In genomic region chr1:48750089-48750488, GRCh38 we compare ENCODE assay signal across 14 cellular contexts. TPM values are rescaled to one million over a fixed set of nuclear protein-coding genes. Genes with fewer than 3 reads are reported as not detected.
DNase-seq lines count a peak whose midpoint lies in the region; ATAC-seq and TF ChIP-seq lines count a peak whose summit lies in the region.
"Had no signal": no experiment of that assay in that cellular context is flagged by ENCODE, and none has a peak within 500 bp of the region (broad histone marks: within the 10 kb centered on the region; RNA-seq: fewer than 3 reads in every experiment).

No MANE protein-coding gene starts in this region.

- no peaks in the 10 kb centered on the region for H3K9me3 Mint-ChIP-seq in dendritic cell treated with granulocyte-macrophage colony-stimulating factor and Interleukin-4, amounts not matched to agents 40 ng/mL and 50 ng/mL, for 4 days
- H3K9me3 Mint-ChIP-seq: CD8-positive, alpha-beta T cell had no signal

- peak; percentile 76 for ATAC-seq in GM18499 (IDR thresholded peaks at IDR 0.05; ENCODE audit: insufficient read depth, unreplicated experiment)
- ATAC-seq in GM21576 (IDR thresholded peaks at IDR 0.05; ENCODE audit: unreplicated experiment) = peak; percentile 86
- peak; percentile 94 for ATAC-seq in HG03354 (IDR thresholded peaks at IDR 0.05; ENCODE audit: poor library complexity, severe bottlenecking, unreplicated experiment)
- ATAC-seq in Right ventricle myocardium inferior = no peak
- ATAC-seq: CD8-positive, alpha-beta T cell; right lobe of liver had no signal

- peaks cover 26% of the 10 kb centered on the region for H3K4me1 Mint-ChIP-seq in dendritic cell treated with granulocyte-macrophage colony-stimulating factor and Interleukin-4, amounts not matched to agents 40 ng/mL and 50 ng/mL, for 4 days (ENCODE audit: low read depth)

- H3K27me3 Mint-ChIP-seq in dendritic cell treated with granulocyte-macrophage colony-stimulating factor and Interleukin-4, amounts not matched to agents 40 ng/mL and 50 ng/mL, for 4 days = no peaks in the 10 kb centered on the region

- no peak for DNase-seq in NCI-H187 treated with DMSO at 0.1 percent for 48 hours (lab: John Stamatoyannopoulos, UW)
- DNase-seq in GM10266 (ENCODE audit: extremely low spot score) = no peak
- DNase-seq in activated CD4-positive, CD25-positive, alpha-beta regulatory T cell (lab: John Stamatoyannopoulos, UW) = no peak
- DNase-seq in Right ventricle myocardium inferior (ENCODE audit: missing footprints) = no peak
- DNase-seq: CD8-positive, alpha-beta T cell; lower lobe of right lung; NCI-H510A treated with DMSO at 0.1 percent for 48 hours; right lobe of liver; T-helper 2 cell had no signal

- intact Hi-C loops in dendritic cell treated with granulocyte-macrophage colony-stimulating factor and Interleukin-4, amounts not matched to agents 40 ng/mL and 50 ng/mL, for 4 days (cut with micrococcal nuclease) = no loop called here
- intact Hi-C loops in Right ventricle myocardium inferior (cut with DNase I) = no loop called here

- peak overlapping the region; percentile 28 for H3K27ac Mint-ChIP-seq in dendritic cell treated with granulocyte-macrophage colony-stimulating factor and Interleukin-4, amounts not matched to agents 40 ng/mL and 50 ng/mL, for 4 days

- no peak overlapping the region for H3K4me3 Mint-ChIP-seq in dendritic cell treated with granulocyte-macrophage colony-stimulating factor and Interleukin-4, amounts not matched to agents 40 ng/mL and 50 ng/mL, for 4 days
- H3K4me3 Mint-ChIP-seq: CD8-positive, alpha-beta T cell had no signal

- TF ChIP-seq CTCF in GM10266 (IDR thresholded peaks at IDR 0.05; ENCODE audit: control insufficient read depth, insufficient read depth, low read depth, missing control alignments) = no peak

- H3K36me3 Mint-ChIP-seq in dendritic cell treated with granulocyte-macrophage colony-stimulating factor and Interleukin-4, amounts not matched to agents 40 ng/mL and 50 ng/mL, for 4 days (ENCODE audit: low read depth) = no peaks in the 10 kb centered on the region

RNA-seq across cellular contexts. Expression of gene BEND5, which starts 26.6 kb away (rescaled TPM):
- total RNA-seq in Right ventricle myocardium inferior = 4.6 TPM
- total RNA-seq: bronchial epithelial cell had no signal
